Comparison of ENCODE assay signal across 8 cellular contexts in genomic region chrX:64395568-64395929, GRCh38. TPM values are rescaled to one million over a fixed set of nuclear protein-coding genes. Genes with fewer than 3 reads are reported as not detected.
DNase-seq lines count a peak whose midpoint lies in the region; ATAC-seq, FAIRE-seq and TF ChIP-seq lines count a peak whose summit lies in the region.

No MANE protein-coding gene starts in this region.

- H3K36me3 ChIP-seq in left ventricle myocardium inferior (no peaks in the 10 kb centered on the region), duodenal mucosa (ENCODE audit: control insufficient read depth in 1 of 2, insufficient read depth in 2 of 2, low read length in 2 of 2) (no peaks in the 10 kb centered on the region), psoas muscle (ENCODE audit: insufficient read depth in 1 of 2, low read depth in 1 of 2) (no peaks in the 10 kb centered on the region)

- H3K4me3 ChIP-seq in left ventricle myocardium inferior (peak overlapping the region; percentile 72), duodenal mucosa (ENCODE audit: low read depth in 1 of 2, low read length in 2 of 2) (peak overlapping the region; percentile 83 to 84), psoas muscle (peak overlapping the region; percentile 64)

- H3K9me3 ChIP-seq in left ventricle myocardium inferior (replicated peaks) = no peaks in the 10 kb centered on the region
- H3K9me3 ChIP-seq in duodenal mucosa (ENCODE audit: control insufficient read depth in 1 of 2, low read length in 2 of 2) = no peaks in the 10 kb centered on the region
- H3K9me3 ChIP-seq in psoas muscle = no peaks in the 10 kb centered on the region

- H3K27ac ChIP-seq in left ventricle myocardium inferior (replicated peaks) (no peak overlapping the region), duodenal mucosa (ENCODE audit: low read depth, low read length) (no peak overlapping the region), psoas muscle (no peak overlapping the region)

- 0 to 19% (median 1%) methylated on average over 4 of the region's 4 CpGs for WGBS in psoas muscle, 3 donors

- intact Hi-C loops in left ventricle myocardium inferior (cut with micrococcal nuclease) = no loop called here
- intact Hi-C loops in Right ventricle myocardium superior (cut with DNase I) = no loop called here
- intact Hi-C loops in psoas muscle (cut with DNase I) = no loop called here

- H3K27me3 ChIP-seq in left ventricle myocardium inferior (ENCODE audit: low read depth) = no peaks in the 10 kb centered on the region
- H3K27me3 ChIP-seq in duodenal mucosa (ENCODE audit: control insufficient read depth in 1 of 2, insufficient read depth in 2 of 2, low read length in 2 of 2) = no peaks in the 10 kb centered on the region
- H3K27me3 ChIP-seq in psoas muscle (ENCODE audit: insufficient read depth in 3 of 3, low read length in 2 of 3) = peaks cover 0 to 18% (median 0%) of the 10 kb centered on the region in 3 donors

- FAIRE-seq in GM19239 (lab: Jason Lieb, UNC) = no peak

- H3K4me1 ChIP-seq in left ventricle myocardium inferior (no peaks in the 10 kb centered on the region), duodenal mucosa (ENCODE audit: control insufficient read depth in 1 of 2, insufficient read depth in 2 of 2, low read length in 2 of 2) (no peaks in the 10 kb centered on the region), psoas muscle (no peaks in the 10 kb centered on the region)

- DNase-seq in left ventricle myocardium inferior (no peak), Right ventricle myocardium superior (no peak), psoas muscle (no peak), GM19239 (ENCODE audit: insufficient read length, low spot score) (no peak), HPDE6-E6E7 (ENCODE audit: extremely low spot score) (no peak)
- DNase-seq in stimulated activated CD4-positive, alpha-beta T cell treated with anti-CD3 and anti-CD28 coated beads, Interleukin-15, amount 100 ng/mL, for 24 hours = no peak

- H3K9ac ChIP-seq in duodenal mucosa (ENCODE audit: low read depth in 1 of 2, low read length in 2 of 2) = peak overlapping the region in 1 of 2 donors; percentile 71

- no peak for ATAC-seq in Right ventricle myocardium superior (ENCODE audit: poor library complexity)
- ATAC-seq in HG03432 (IDR thresholded peaks at IDR 0.05; ENCODE audit: unreplicated experiment) = peak; percentile 36
- ATAC-seq in psoas muscle = peak in 2 of 4 donors; percentile 5 to 21

- no peak for TF ChIP-seq CTCF in left ventricle myocardium inferior (IDR thresholded peaks at IDR 0.05; ENCODE audit: borderline replicate concordance)
- no peak for TF ChIP-seq CTCF in psoas muscle (IDR thresholded peaks at IDR 0.05)

RNA-seq across cellular contexts. Expression of gene MTMR8, which starts 0.3 kb away (rescaled TPM):
- total RNA-seq in left ventricle myocardium inferior (0.44 TPM), Right ventricle myocardium superior (0.51 TPM), psoas muscle (under 1 TPM; 0.25 to 0.71 (median 0.50) TPM)
- polyA plus RNA-seq in psoas muscle = under 1 TPM; 0.10 to 0.21 (median 0.13) TPM
